In the genomic region with DNA sequence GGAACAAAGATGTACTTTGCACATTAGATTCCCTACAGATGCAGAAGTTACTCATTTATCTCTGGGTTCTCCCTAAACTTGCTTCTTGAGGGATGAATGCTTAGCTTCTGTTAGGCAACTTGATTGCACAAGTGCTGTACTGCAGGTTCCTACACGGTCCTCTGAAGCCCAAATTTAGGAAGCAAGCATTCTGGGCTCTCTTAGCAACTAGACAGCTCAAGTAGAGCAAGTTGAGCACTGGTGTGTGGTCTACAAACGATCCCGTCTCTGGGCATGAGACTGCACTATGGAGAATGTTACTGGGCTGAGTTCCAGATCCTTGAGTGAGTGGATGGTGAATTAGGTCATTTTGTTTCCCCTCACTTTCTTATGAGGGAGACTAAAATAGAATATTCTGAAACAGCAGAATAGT, we compare ENCODE assay signal across 13 cellular contexts. TPM values are rescaled to one million over a fixed set of nuclear protein-coding genes. Genes with fewer than 3 reads are reported as not detected.
DNase-seq lines count a peak whose midpoint lies in the region; ATAC-seq lines count a peak whose summit lies in the region.
"Had no signal": no experiment of that assay in that cellular context is flagged by ENCODE, and none has a peak within 500 bp of the region (broad histone marks: within the 10 kb centered on the region; RNA-seq: fewer than 3 reads in every experiment).

No MANE protein-coding gene starts in this region.

- peaks cover 13% of the 10 kb centered on the region for H3K4me1 ChIP-seq in SJSA1 (replicated peaks)
- H3K4me1 ChIP-seq: parathyroid adenoma had no signal

- peak overlapping the region; percentile 42 for H3K27ac ChIP-seq in SJSA1
- H3K27ac ChIP-seq: parathyroid adenoma had no signal

- no peaks in the 10 kb centered on the region for H3K9me3 ChIP-seq in SJSA1 (replicated peaks)

- H3K36me3 ChIP-seq in SJSA1: no peaks in the 10 kb centered on the region
- no peaks in the 10 kb centered on the region for H3K36me3 ChIP-seq in H7 (replicated peaks; ENCODE audit: control insufficient read depth, insufficient read depth, low read length)

- no peak overlapping the region for H3K4me3 ChIP-seq in SJSA1
- no peak overlapping the region for H3K4me3 ChIP-seq in H7 (ENCODE audit: insufficient read depth, low read depth, low read length)

- DNase-seq in GM04503 (ENCODE audit: low read depth) (peak; percentile 79), SJSA1 (ENCODE audit: low read depth in 1 of 2, low spot score in 2 of 2) (peak; percentile 45 to 54), fibroblast of peridontal ligament (ENCODE audit: extremely low read depth) (peak; percentile 96), pons (ENCODE audit: low spot score) (peak; percentile 44), H7 (no peak), NCI-H2029 treated with DMSO at 0.1 percent for 48 hours (lab: John Stamatoyannopoulos, UW) (no peak)
- DNase-seq: activated CD4-positive, alpha-beta T cell treated with anti-CD3 and anti-CD28 coated beads, Interleukin-2, amount 50 U/mL, for 48 hours; activated naive CD8-positive, alpha-beta T cell treated with anti-CD3 and anti-CD28 coated beads for 36 hours; DMS 273 treated with DMSO at 0.1 percent for 48 hours; stimulated activated CD4-positive, alpha-beta T cell treated with anti-CD3 and anti-CD28 coated beads, Interleukin-4, amount 100 ng/mL, for 24 hours had no signal

- H3K27me3 ChIP-seq in SJSA1 (replicated peaks) (no peaks in the 10 kb centered on the region), H7 (ENCODE audit: control insufficient read depth, insufficient read depth, low read length) (no peaks in the 10 kb centered on the region)

- ATAC-seq in HG03025 (IDR thresholded peaks at IDR 0.05; ENCODE audit: low FRiP score, unreplicated experiment) (no peak), HG02981 (IDR thresholded peaks at IDR 0.05; ENCODE audit: unreplicated experiment) (no peak)

RNA-seq across cellular contexts. Expression of gene SEMA3D, which starts 14.3 kb away (rescaled TPM):
- total RNA-seq in SJSA1 (2014; rRNA removed; shearing (Covaris generic)): 4.4 and 5.3 TPM in 2 replicates
- total RNA-seq in H7 (2014; rRNA removed; shearing (Covaris generic)): 0.90 and 1.6 TPM in 2 replicates
- total RNA-seq: activated naive CD8-positive, alpha-beta T cell treated with anti-CD3 and anti-CD28 coated beads for 36 hours had no signal

Comparison
In these comparisons a context has a peak if more than half of its experiments do, and no peak if none do; other contexts are left out.
1. DNase-seq: peak in GM04503 (single experiment), SJSA1 (2 of 2), fibroblast of peridontal ligament (single experiment) and pons (single experiment); none in H7 (single experiment) and NCI-H2029 treated with DMSO at 0.1 percent for 48 hours (single experiment).